Comparison of ENCODE assay signal across 17 cellular contexts in the genomic region with DNA sequence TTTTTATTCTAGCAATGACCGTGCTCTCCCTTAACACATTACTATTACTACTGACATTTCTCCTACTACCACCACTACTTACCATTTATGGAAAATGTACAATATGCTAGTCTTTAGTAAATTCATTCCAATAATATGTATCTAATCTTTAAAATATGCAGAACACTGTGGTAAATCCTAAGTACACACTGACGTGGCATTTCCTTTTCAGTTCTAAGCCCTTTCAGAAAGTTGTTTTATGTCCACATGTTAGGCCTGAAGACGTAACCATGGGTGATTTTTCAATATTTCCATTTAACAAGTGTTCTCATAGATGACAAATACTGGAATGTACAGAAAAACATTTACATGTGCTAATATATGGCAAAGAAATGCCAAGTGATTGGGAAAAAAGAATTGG.
DNase-seq lines count a peak whose midpoint lies in the region; ATAC-seq, FAIRE-seq and TF ChIP-seq lines count a peak whose summit lies in the region.
"Had no signal": no experiment of that assay in that cellular context is flagged by ENCODE, and none has a peak within 500 bp of the region (broad histone marks: within the 10 kb centered on the region; RNA-seq: fewer than 3 reads in every experiment).

No MANE protein-coding gene starts in this region.

- no peaks in the 10 kb centered on the region for H3K9me3 ChIP-seq in pancreas
- H3K9me3 ChIP-seq: MG63 had no signal

- H3K4me3 ChIP-seq in astrocyte of the cerebellum (ENCODE audit: low read depth, low read length) (no peak overlapping the region), foreskin fibroblast (ENCODE audit: low read depth in 1 of 2, low read length in 2 of 2) (no peak overlapping the region), pancreas (no peak overlapping the region)
- H3K4me3 ChIP-seq: lung, MG63, neural progenitor cell, tibial artery had no signal

- in situ Hi-C loops in astrocyte of the cerebellum (cut with HindIII; ENCODE audit: low sequenced_read_pairs): no loop called here

- H3K9me3 Mint-ChIP-seq in activated CD8-positive, alpha-beta T cell treated with anti-CD3 and anti-CD28 coated beads for 36 hours: peaks cover 9% of the 10 kb centered on the region

- H3K4me3 Mint-ChIP-seq in activated CD8-positive, alpha-beta T cell treated with anti-CD3 and anti-CD28 coated beads for 36 hours: no peak overlapping the region
- H3K4me3 Mint-ChIP-seq: effector memory CD8-positive, alpha-beta T cell; neural progenitor cell had no signal

- POLR2A ChIA-PET in activated CD8-positive, alpha-beta T cell treated with anti-CD3 and anti-CD28 coated beads for 36 hours (lab: Charles Lee): no interaction called here

- H3K4me1 Mint-ChIP-seq in activated CD8-positive, alpha-beta T cell treated with anti-CD3 and anti-CD28 coated beads for 36 hours (ENCODE audit: low read depth): no peaks in the 10 kb centered on the region

- H3K36me3 Mint-ChIP-seq in activated CD8-positive, alpha-beta T cell treated with anti-CD3 and anti-CD28 coated beads for 36 hours (ENCODE audit: low read depth): no peaks in the 10 kb centered on the region
- H3K36me3 Mint-ChIP-seq: neural progenitor cell had no signal

- CTCF ChIA-PET in activated CD8-positive, alpha-beta T cell treated with anti-CD3 and anti-CD28 coated beads for 36 hours (lab: Charles Lee): no interaction called here

- 67 to 72% methylated on average over 3 of the region's 3 CpGs for WGBS in pancreas, 2 donors

- ATAC-seq in pancreas: no peak
- no peak for ATAC-seq in activated CD8-positive, alpha-beta T cell treated with anti-CD3 and anti-CD28 coated beads for 36 hours
- ATAC-seq: activated CD4-positive, CD25-positive, alpha-beta regulatory T cell treated with anti-CD3 and anti-CD28 coated beads, Interleukin-2, amount 50 U/mL, for 24 hours; effector memory CD8-positive, alpha-beta T cell had no signal

- H3K36me3 ChIP-seq in pancreas: no peaks in the 10 kb centered on the region
- H3K36me3 ChIP-seq: MG63, neural progenitor cell, tibial artery had no signal

- no peak overlapping the region for H3K27ac Mint-ChIP-seq in activated CD8-positive, alpha-beta T cell treated with anti-CD3 and anti-CD28 coated beads for 36 hours
- H3K27ac Mint-ChIP-seq: effector memory CD8-positive, alpha-beta T cell; neural progenitor cell had no signal

- no peak overlapping the region for H3K27ac ChIP-seq in pancreas
- H3K27ac ChIP-seq: neural progenitor cell, tibial artery had no signal

- no peaks in the 10 kb centered on the region for H3K4me1 ChIP-seq in pancreas
- H3K4me1 ChIP-seq: neural progenitor cell, tibial artery had no signal

- no peak for TF ChIP-seq CTCF in astrocyte of the cerebellum (IDR thresholded peaks at IDR 0.05; ENCODE audit: low read depth, low read length, missing control alignments)
- no peak for TF ChIP-seq CTCF in foreskin fibroblast (IDR thresholded peaks at IDR 0.05; ENCODE audit: low read depth, low read length)
- no peak for TF ChIP-seq CTCF in pancreas (IDR thresholded peaks at IDR 0.05)
- TF ChIP-seq CTCF in activated CD8-positive, alpha-beta T cell treated with anti-CD3 and anti-CD28 coated beads for 36 hours (IDR thresholded peaks at IDR 0.05): no peak

- intact Hi-C loops in pancreas (cut with DNase I): no loop called here
- intact Hi-C loops in activated CD8-positive, alpha-beta T cell treated with anti-CD3 and anti-CD28 coated beads for 36 hours (cut with micrococcal nuclease): no loop called here

- H3K27me3 ChIP-seq in pancreas: no peaks in the 10 kb centered on the region
- H3K27me3 ChIP-seq: MG63, neural progenitor cell, tibial artery had no signal

- H3K27me3 Mint-ChIP-seq in activated CD8-positive, alpha-beta T cell treated with anti-CD3 and anti-CD28 coated beads for 36 hours: no peaks in the 10 kb centered on the region
- H3K27me3 Mint-ChIP-seq: effector memory CD8-positive, alpha-beta T cell had no signal

- peak; percentile 44 for DNase-seq in A172 (ENCODE audit: low spot score)
- peak; percentile 22 for DNase-seq in HPDE6-E6E7 (ENCODE audit: extremely low spot score)
- peak; percentile 82 for DNase-seq in astrocyte of the cerebellum (ENCODE audit: low read depth)
- peak; percentile 92 to 93 for DNase-seq in foreskin fibroblast
- DNase-seq in iPS-NIHi11 (ENCODE audit: low spot score): no peak
- no peak for DNase-seq in germinal center (ENCODE audit: low spot score)
- no peak for DNase-seq in pancreas
- no peak for DNase-seq in activated CD8-positive, alpha-beta T cell treated with anti-CD3 and anti-CD28 coated beads for 36 hours
- DNase-seq: activated T-cell treated with anti-CD3 and anti-CD28 coated beads for 4 hours; effector memory CD8-positive, alpha-beta T cell; MG63; stimulated activated CD4-positive, alpha-beta T cell treated with anti-CD3 and anti-CD28 coated beads, Interleukin-12 subunit alpha, Interleukin-12 subunit beta, amount 100 ng/mL, for 4 hours; tibial artery had no signal

- no peak for FAIRE-seq in pancreas (lab: Jason Lieb, UNC)
- FAIRE-seq: A204.1 had no signal

Comparison
In these comparisons a context has a peak if more than half of its experiments do, and no peak if none do; other contexts are left out.
1. DNase-seq: peak in A172 (single experiment), HPDE6-E6E7 (single experiment), astrocyte of the cerebellum (single experiment) and foreskin fibroblast (2 of 2); none in iPS-NIHi11 (single experiment), germinal center (single experiment), pancreas (0 of 6) and activated CD8-positive, alpha-beta T cell treated with anti-CD3 and anti-CD28 coated beads for 36 hours (single experiment).